14 cellular contexts compared by ENCODE assay signal in genomic region chr13:53822136-53822535, GRCh38.
DNase-seq lines count a peak whose midpoint lies in the region; ATAC-seq and TF ChIP-seq lines count a peak whose summit lies in the region.
"Had no signal": no experiment of that assay in that cellular context is flagged by ENCODE, and none has a peak within 500 bp of the region (broad histone marks: within the 10 kb centered on the region; RNA-seq: fewer than 3 reads in every experiment).

No MANE protein-coding gene starts in this region.

- no peaks in the 10 kb centered on the region for H3K36me3 ChIP-seq in osteoblast (ENCODE audit: insufficient read depth, low read length)

- no peak overlapping the region for H2AFZ ChIP-seq in osteoblast (ENCODE audit: low read length)

- DNase-seq in globus pallidus (ENCODE audit: low spot score) (peak; percentile 4), osteoblast (ENCODE audit: insufficient read length, low spot score, missing footprints) (peak; percentile 1), amniotic stem cell (lab: John Stamatoyannopoulos, UW) (no peak), T-cell (no peak), DMS153 (lab: John Stamatoyannopoulos, UW) (no peak)
- DNase-seq: CD8-positive, alpha-beta T cell; HCEC 1CT; HFFc6 had no signal

- no peaks in the 10 kb centered on the region for H3K27me3 Mint-ChIP-seq in T-cell

- peak overlapping the region; percentile 53 for H3K27ac ChIP-seq in VCaP
- no peak overlapping the region for H3K27ac ChIP-seq in osteoblast (ENCODE audit: low read depth, low read length)
- H3K27ac ChIP-seq: A549, HL-60 had no signal

- no peaks in the 10 kb centered on the region for H3K9me3 ChIP-seq in osteoblast (ENCODE audit: low read depth, low read length)
- H3K9me3 ChIP-seq: A549 had no signal

- POLR2A ChIA-PET in T-cell (lab: Charles Lee), result no interaction called here

- CTCF ChIA-PET in T-cell (lab: Charles Lee), result no interaction called here

- H3K4me2 ChIP-seq in osteoblast (ENCODE audit: insufficient read depth, low read length), result no peak overlapping the region
- H3K4me2 ChIP-seq: A549 had no signal

- H3K36me3 Mint-ChIP-seq in T-cell, result no peaks in the 10 kb centered on the region
- H3K36me3 Mint-ChIP-seq: CD14-positive monocyte; CD8-positive, alpha-beta T cell had no signal

- H3K27me3 ChIP-seq in osteoblast (ENCODE audit: insufficient read depth, low read length), result no peaks in the 10 kb centered on the region

- no peak overlapping the region for H3K4me3 ChIP-seq in osteoblast (ENCODE audit: insufficient read depth, low read length)
- H3K4me3 ChIP-seq: A549, GM12878 had no signal

- no peak for ATAC-seq in T-cell (replicated peaks in 1 of 4)
- ATAC-seq in HG03159 (IDR thresholded peaks at IDR 0.05; ENCODE audit: unreplicated experiment), result no peak
- ATAC-seq: A549; CD8-positive, alpha-beta T cell; GM12878 had no signal

- TF ChIP-seq CTCF in VCaP (conservative IDR thresholded peaks at IDR 0.05) (no peak), osteoblast (IDR thresholded peaks at IDR 0.05; ENCODE audit: extremely low read depth, low read depth, low read length) (no peak)

- no peaks in the 10 kb centered on the region for H3K4me1 ChIP-seq in osteoblast (ENCODE audit: insufficient read depth, low read length)
- H3K4me1 ChIP-seq: A549 had no signal

- H3K79me2 ChIP-seq in osteoblast (ENCODE audit: insufficient read depth, low read length), result no peaks in the 10 kb centered on the region

- no peaks in the 10 kb centered on the region for H4K20me1 ChIP-seq in osteoblast (ENCODE audit: insufficient read depth, low read length)

- no peak overlapping the region for H3K27ac Mint-ChIP-seq in T-cell
- H3K27ac Mint-ChIP-seq: CD14-positive monocyte; CD8-positive, alpha-beta T cell; HFFc6 had no signal

- H3K4me1 Mint-ChIP-seq in T-cell, result no peaks in the 10 kb centered on the region
- H3K4me1 Mint-ChIP-seq: CD14-positive monocyte had no signal

- peaks cover 0 to 21% (median 6%) of the 10 kb centered on the region in 3 donors for H3K9me3 Mint-ChIP-seq in T-cell

- H3K4me3 Mint-ChIP-seq in T-cell, result no peak overlapping the region
- H3K4me3 Mint-ChIP-seq: CD14-positive monocyte; CD8-positive, alpha-beta T cell; HFFc6 had no signal

Comparison
In these comparisons a context has a peak if more than half of its experiments do, and no peak if none do; other contexts are left out.
1. DNase-seq: peak in globus pallidus (single experiment) and osteoblast (single experiment); none in amniotic stem cell (single experiment), T-cell (0 of 34) and DMS153 (single experiment).